ENCODE assay signal across 12 cellular contexts in genomic region chr22:31075961-31076360, GRCh38. TPM values are rescaled to one million over a fixed set of nuclear protein-coding genes. Genes with fewer than 3 reads are reported as not detected.
DNase-seq lines count a peak whose midpoint lies in the region; ATAC-seq and TF ChIP-seq lines count a peak whose summit lies in the region.
"Had no signal": no experiment of that assay in that cellular context is flagged by ENCODE, and none has a peak within 500 bp of the region (broad histone marks: within the 10 kb centered on the region; RNA-seq: fewer than 3 reads in every experiment).

No MANE protein-coding gene starts in this region.

- H3K27ac ChIP-seq in esophagus muscularis mucosa (replicated peaks in 1 of 4) (peak overlapping the region; percentile 67 to 81 (median 72)), skeletal muscle tissue (ENCODE audit: low read depth, low read length) (peak overlapping the region; percentile 64)

- H3K9me3 Mint-ChIP-seq in activated naive CD4-positive, alpha-beta T cell treated with anti-CD3 and anti-CD28 coated beads, Interleukin-2, amount 10 ng/mL, durations not matched to agents 7 days and 5 days: no peaks in the 10 kb centered on the region
- H3K9me3 Mint-ChIP-seq in activated naive CD8-positive, alpha-beta T cell treated with anti-CD3 and anti-CD28 coated beads for 36 hours: no peaks in the 10 kb centered on the region
- H3K9me3 Mint-ChIP-seq: activated B cell treated with CpG ODN at 0.5 μM for 24 hours had no signal

- H3K27ac Mint-ChIP-seq in activated naive CD4-positive, alpha-beta T cell treated with anti-CD3 and anti-CD28 coated beads, Interleukin-2, amount 10 ng/mL, durations not matched to agents 7 days and 5 days: no peak overlapping the region
- H3K27ac Mint-ChIP-seq in activated naive CD8-positive, alpha-beta T cell treated with anti-CD3 and anti-CD28 coated beads for 36 hours: no peak overlapping the region
- H3K27ac Mint-ChIP-seq: activated B cell treated with CpG ODN at 0.5 μM for 24 hours had no signal

- peaks cover 17 to 24% (median 20%) of the 10 kb centered on the region in 4 donors for H3K4me1 ChIP-seq in esophagus muscularis mucosa
- H3K4me1 ChIP-seq in skeletal muscle tissue (ENCODE audit: control insufficient read depth in 3 of 3, insufficient read depth in 3 of 3, low read length in 3 of 3): peaks cover 7 to 12% (median 10%) of the 10 kb centered on the region in 3 donors

- H3K27me3 ChIP-seq in esophagus muscularis mucosa: no peaks in the 10 kb centered on the region
- no peaks in the 10 kb centered on the region for H3K27me3 ChIP-seq in skeletal muscle tissue (ENCODE audit: control insufficient read depth in 3 of 3, insufficient read depth in 3 of 3, low read length in 3 of 3)

- peaks cover 32% of the 10 kb centered on the region for H3K27me3 Mint-ChIP-seq in activated naive CD4-positive, alpha-beta T cell treated with anti-CD3 and anti-CD28 coated beads, Interleukin-2, amount 10 ng/mL, durations not matched to agents 7 days and 5 days
- H3K27me3 Mint-ChIP-seq in activated naive CD8-positive, alpha-beta T cell treated with anti-CD3 and anti-CD28 coated beads for 36 hours: no peaks in the 10 kb centered on the region
- H3K27me3 Mint-ChIP-seq: activated B cell treated with CpG ODN at 0.5 μM for 24 hours had no signal

- ATAC-seq in HG03097 (IDR thresholded peaks at IDR 0.05; ENCODE audit: low FRiP score, unreplicated experiment): no peak

- TF ChIP-seq CTCF in AG09319 (IDR thresholded peaks at IDR 0.05; ENCODE audit: low read depth, low read length) (no peak), esophagus muscularis mucosa (IDR thresholded peaks at IDR 0.05) (no peak)

- TF ChIP-seq EP300 in esophagus muscularis mucosa (IDR thresholded peaks at IDR 0.05): no peak

- peak overlapping the region in 1 of 3 donors; percentile 38 for H3K9ac ChIP-seq in skeletal muscle tissue (ENCODE audit: low read depth in 1 of 3, low read length in 3 of 3)

- TF ChIP-seq POLR2A in esophagus muscularis mucosa (IDR thresholded peaks at IDR 0.05; ENCODE audit: low read depth): no peak

- intact Hi-C loops in esophagus muscularis mucosa (cut with DNase I): no loop called here

- no peaks in the 10 kb centered on the region for H3K36me3 Mint-ChIP-seq in activated naive CD4-positive, alpha-beta T cell treated with anti-CD3 and anti-CD28 coated beads, Interleukin-2, amount 10 ng/mL, durations not matched to agents 7 days and 5 days
- H3K36me3 Mint-ChIP-seq in activated naive CD8-positive, alpha-beta T cell treated with anti-CD3 and anti-CD28 coated beads for 36 hours: no peaks in the 10 kb centered on the region

- H3K4me3 ChIP-seq in esophagus muscularis mucosa: no peak overlapping the region
- H3K4me3 ChIP-seq in skeletal muscle tissue (ENCODE audit: low read length in 3 of 3): no peak overlapping the region

- CTCF ChIA-PET in activated naive CD4-positive, alpha-beta T cell treated with anti-CD3 and anti-CD28 coated beads, Interleukin-2, amount 10 ng/mL, durations not matched to agents 7 days and 5 days (lab: Charles Lee): no interaction called here

- H3K4me1 Mint-ChIP-seq in activated naive CD4-positive, alpha-beta T cell treated with anti-CD3 and anti-CD28 coated beads, Interleukin-2, amount 10 ng/mL, durations not matched to agents 7 days and 5 days: peaks cover 6% of the 10 kb centered on the region
- peaks cover 6% of the 10 kb centered on the region for H3K4me1 Mint-ChIP-seq in activated naive CD8-positive, alpha-beta T cell treated with anti-CD3 and anti-CD28 coated beads for 36 hours

- 21% methylated on average over 10 of the region's 15 CpGs for WGBS in esophagus muscularis mucosa

- H3K4me3 Mint-ChIP-seq in activated naive CD4-positive, alpha-beta T cell treated with anti-CD3 and anti-CD28 coated beads, Interleukin-2, amount 10 ng/mL, durations not matched to agents 7 days and 5 days: no peak overlapping the region
- no peak overlapping the region for H3K4me3 Mint-ChIP-seq in activated naive CD8-positive, alpha-beta T cell treated with anti-CD3 and anti-CD28 coated beads for 36 hours
- H3K4me3 Mint-ChIP-seq: activated B cell treated with CpG ODN at 0.5 μM for 24 hours had no signal

- DNase-seq in AG09319 (ENCODE audit: extremely low read depth, low read depth) (peak; percentile 83), esophagus muscularis mucosa (ENCODE audit: extremely low spot score) (no peak), left kidney (ENCODE audit: low read depth, low spot score) (peak; percentile 33), A172 (ENCODE audit: low spot score) (no peak)
- DNase-seq in activated naive CD4-positive, alpha-beta T cell treated with anti-CD3 and anti-CD28 coated beads, Interleukin-2, amount 10 ng/mL, durations not matched to agents 7 days and 5 days: no peak
- DNase-seq in activated naive CD8-positive, alpha-beta T cell treated with anti-CD3 and anti-CD28 coated beads for 36 hours: no peak
- DNase-seq: activated B cell treated with CpG ODN at 0.5 μM for 24 hours, NCI-H1092, NCI-H526, SIG-M5 had no signal

- no peaks in the 10 kb centered on the region for H3K36me3 ChIP-seq in esophagus muscularis mucosa
- no peaks in the 10 kb centered on the region for H3K36me3 ChIP-seq in skeletal muscle tissue (ENCODE audit: control insufficient read depth in 3 of 3, insufficient read depth in 3 of 3, low read length in 3 of 3)

- no peaks in the 10 kb centered on the region for H3K9me3 ChIP-seq in esophagus muscularis mucosa
- H3K9me3 ChIP-seq in skeletal muscle tissue (ENCODE audit: control insufficient read depth in 3 of 3, low read length in 3 of 3): no peaks in the 10 kb centered on the region

RNA-seq across cellular contexts. Expression of gene SMTN, which starts 5.2 kb away (rescaled TPM):
- total RNA-seq in esophagus muscularis mucosa: 1,000 to 10,000 TPM; 1,154 to 1,495 (median 1,416) TPM
- 57.9 TPM for total RNA-seq in skeletal muscle tissue
- 10 to 100 TPM; 19.2 to 19.8 TPM for total RNA-seq in activated naive CD8-positive, alpha-beta T cell treated with anti-CD3 and anti-CD28 coated beads for 36 hours
- 55.8 and 61.1 TPM in 2 replicates for total RNA-seq in A172 (2014; rRNA removed; shearing (Covaris generic))

RNA-seq across cellular contexts. Expression of gene SELENOM, which starts 31.4 kb away (rescaled TPM):
- 1,000 to 10,000 TPM; 1,118 to 1,733 (median 1,416) TPM for total RNA-seq in esophagus muscularis mucosa
- total RNA-seq in skeletal muscle tissue: 16.2 TPM
- 1 to 10 TPM; 6.4 to 7.8 TPM for total RNA-seq in activated naive CD8-positive, alpha-beta T cell treated with anti-CD3 and anti-CD28 coated beads for 36 hours
- 128 and 162 TPM in 2 replicates for total RNA-seq in A172 (2014; rRNA removed; shearing (Covaris generic))

RNA-seq across cellular contexts. Expression of gene INPP5J, which starts 46.8 kb away (rescaled TPM):
- total RNA-seq in esophagus muscularis mucosa (1 to 10 TPM; 1.3 to 2.1 (median 1.8) TPM), skeletal muscle tissue (not detected)
- under 1 TPM; 0.23 to 0.44 TPM for total RNA-seq in activated naive CD8-positive, alpha-beta T cell treated with anti-CD3 and anti-CD28 coated beads for 36 hours
- total RNA-seq in A172 (2014; rRNA removed; shearing (Covaris generic)): 0.33 and 1.3 TPM in 2 replicates

Comparison
In these comparisons a context has a peak if more than half of its experiments do, and no peak if none do; other contexts are left out.
1. DNase-seq: peak in AG09319 (single experiment) and left kidney (single experiment); none in esophagus muscularis mucosa (single experiment), activated naive CD4-positive, alpha-beta T cell treated with anti-CD3 and anti-CD28 coated beads, Interleukin-2, amount 10 ng/mL, durations not matched to agents 7 days and 5 days (single experiment), activated naive CD8-positive, alpha-beta T cell treated with anti-CD3 and anti-CD28 coated beads for 36 hours (single experiment) and A172 (single experiment).
2. RNA of gene SMTN, which starts 5.2 kb away (total RNA-seq): 1,154 to 1,495 TPM in esophagus muscularis mucosa; 55.8 to 61.1 TPM in A172, 57.9 TPM in skeletal muscle tissue (single experiment) and 19.2 to 19.8 TPM in activated naive CD8-positive, alpha-beta T cell treated with anti-CD3 and anti-CD28 coated beads for 36 hours; every median in the first group is over 10 times any median in the second.